ENCODE assay signal across 11 cellular contexts in genomic region chr7:117020605-117021002, GRCh38.
DNase-seq lines count a peak whose midpoint lies in the region; ATAC-seq and TF ChIP-seq lines count a peak whose summit lies in the region.
"Had no signal": no experiment of that assay in that cellular context is flagged by ENCODE, and none has a peak within 500 bp of the region (broad histone marks: within the 10 kb centered on the region; RNA-seq: fewer than 3 reads in every experiment).

No MANE protein-coding gene starts in this region.

- no peak for TF ChIP-seq CTCF in coronary artery (IDR thresholded peaks at IDR 0.05)

- H3K27ac ChIP-seq in coronary artery (peak overlapping the region; percentile 56 to 62), muscle layer of colon (ENCODE audit: low read depth, low read length) (peak overlapping the region; percentile 31)

- peaks cover 31% of the 10 kb centered on the region for H3K4me1 Mint-ChIP-seq in stimulated activated memory B cell treated with anti-CD40 and anti-IgM and Interleukin-4, amounts not matched to agents 10 μg/mL and 1 μg/mL and 100 μg/mL, for 72 hours

- ATAC-seq in Right ventricle myocardium inferior (peak; percentile 8), HG03469 (IDR thresholded peaks at IDR 0.05; ENCODE audit: unreplicated experiment) (no peak), GM21423 (IDR thresholded peaks at IDR 0.05; ENCODE audit: unreplicated experiment) (no peak)
- ATAC-seq in stimulated activated memory B cell treated with anti-CD40 and anti-IgM and Interleukin-4, amounts not matched to agents 10 μg/mL and 1 μg/mL and 100 μg/mL, for 72 hours, result no peak

- H3K4me3 Mint-ChIP-seq in stimulated activated memory B cell treated with anti-CD40 and anti-IgM and Interleukin-4, amounts not matched to agents 10 μg/mL and 1 μg/mL and 100 μg/mL, for 72 hours, result no peak overlapping the region
- H3K4me3 Mint-ChIP-seq: brain, immature natural killer cell had no signal

- H3K27me3 Mint-ChIP-seq in stimulated activated memory B cell treated with anti-CD40 and anti-IgM and Interleukin-4, amounts not matched to agents 10 μg/mL and 1 μg/mL and 100 μg/mL, for 72 hours, result no peaks in the 10 kb centered on the region

- peaks cover 36% of the 10 kb centered on the region for H3K4me1 ChIP-seq in muscle layer of colon (ENCODE audit: insufficient read depth, low read length)

- H3K27me3 ChIP-seq in muscle layer of colon (ENCODE audit: control insufficient read depth in 1 of 2, insufficient read depth in 2 of 2, low read length in 2 of 2), result no peaks in the 10 kb centered on the region

- intact Hi-C loops in Right ventricle myocardium inferior (cut with DNase I), result no loop called here
- intact Hi-C loops in cardiac septum (cut with DNase I), result no loop called here

- peak overlapping the region; percentile 62 for H3K4me3 ChIP-seq in coronary artery
- peak overlapping the region; percentile 17 to 73 for H3K4me3 ChIP-seq in muscle layer of colon (ENCODE audit: low read depth in 1 of 2, low read length in 2 of 2)

- H3K36me3 ChIP-seq in muscle layer of colon (ENCODE audit: insufficient read depth, low read length), result no peaks in the 10 kb centered on the region

- H3K9me3 Mint-ChIP-seq in stimulated activated memory B cell treated with anti-CD40 and anti-IgM and Interleukin-4, amounts not matched to agents 10 μg/mL and 1 μg/mL and 100 μg/mL, for 72 hours, result no peaks in the 10 kb centered on the region
- H3K9me3 Mint-ChIP-seq: brain, immature natural killer cell had no signal

- H3K9me3 ChIP-seq in muscle layer of colon (ENCODE audit: low read length), result no peaks in the 10 kb centered on the region

- peak overlapping the region; percentile 71 for H3K9ac ChIP-seq in muscle layer of colon (ENCODE audit: low read length)

- no peak overlapping the region for H3K27ac Mint-ChIP-seq in stimulated activated memory B cell treated with anti-CD40 and anti-IgM and Interleukin-4, amounts not matched to agents 10 μg/mL and 1 μg/mL and 100 μg/mL, for 72 hours
- H3K27ac Mint-ChIP-seq: brain, immature natural killer cell had no signal

- DNase-seq in Right ventricle myocardium inferior (ENCODE audit: missing footprints) (no peak), cardiac septum (ENCODE audit: low spot score) (no peak), coronary artery (ENCODE audit: low spot score) (no peak), activated gamma-delta T cell treated with Interleukin-2 at 50 U/mL for 16 hours (no peak)
- DNase-seq: activated CD4-positive, alpha-beta T cell treated with anti-CD3 and anti-CD28 coated beads, Interleukin-2, amount 50 U/mL, for 4 hours; immature natural killer cell had no signal

- H3K36me3 Mint-ChIP-seq in stimulated activated memory B cell treated with anti-CD40 and anti-IgM and Interleukin-4, amounts not matched to agents 10 μg/mL and 1 μg/mL and 100 μg/mL, for 72 hours, result peaks cover 5% of the 10 kb centered on the region
- H3K36me3 Mint-ChIP-seq: brain, immature natural killer cell had no signal
